In genomic region chr5:124921694-124922093, GRCh38 we compare ENCODE assay signal across 11 cellular contexts.
A peak's percentile ranks its signal among the peaks of the same experiment; 100 is the strongest.
DNase-seq lines count a peak whose midpoint lies in the region; ATAC-seq lines count a peak whose summit lies in the region.
"Had no signal": no experiment of that assay in that cellular context is flagged by ENCODE, and none has a peak within 500 bp of the region (broad histone marks: within the 10 kb centered on the region; RNA-seq: fewer than 3 reads in every experiment).

No MANE protein-coding gene starts in this region.

- H3K27ac ChIP-seq in caudate nucleus (ENCODE audit: low read depth, low read length) = peak overlapping the region; percentile 77

- H3K27me3 Mint-ChIP-seq in effector memory CD8-positive, alpha-beta T cell = no peaks in the 10 kb centered on the region
- H3K27me3 Mint-ChIP-seq: natural killer cell treated with Interleukin-12 subunit alpha and Interleukin-12 subunit beta and Interleukin-15 and Interleukin-18, amount 100 ng/mL, for 72 hours had no signal

- H3K36me3 Mint-ChIP-seq in effector memory CD8-positive, alpha-beta T cell (ENCODE audit: insufficient read depth) = no peaks in the 10 kb centered on the region
- H3K36me3 Mint-ChIP-seq: natural killer cell treated with Interleukin-12 subunit alpha and Interleukin-12 subunit beta and Interleukin-15 and Interleukin-18, amount 100 ng/mL, for 72 hours had no signal

- H3K4me3 Mint-ChIP-seq in effector memory CD8-positive, alpha-beta T cell = no peak overlapping the region
- H3K4me3 Mint-ChIP-seq: natural killer cell treated with Interleukin-12 subunit alpha and Interleukin-12 subunit beta and Interleukin-15 and Interleukin-18, amount 100 ng/mL, for 72 hours had no signal

- no peaks in the 10 kb centered on the region for H3K4me1 Mint-ChIP-seq in effector memory CD8-positive, alpha-beta T cell (ENCODE audit: low read depth in 2 of 2)

- DNase-seq in caudate nucleus (lab: John Stamatoyannopoulos, UW) (no peak), NCI-H128 (lab: John Stamatoyannopoulos, UW; ENCODE audit: unreplicated experiment) (no peak), DMS114 treated with DMSO at 0.1 percent for 48 hours (lab: John Stamatoyannopoulos, UW; ENCODE audit: unreplicated experiment) (no peak)
- DNase-seq in effector memory CD8-positive, alpha-beta T cell = no peak
- no peak for DNase-seq in activated CD8-positive, alpha-beta memory T cell treated with anti-CD3 and anti-CD28 coated beads for 24 hours
- DNase-seq: activated CD4-positive, alpha-beta T cell treated with anti-CD3 and anti-CD28 coated beads, Interleukin-2, amount 50 U/mL, for 48 hours; NCI-H2081 treated with DMSO at 0.1 percent for 48 hours had no signal

- H3K27ac Mint-ChIP-seq in effector memory CD8-positive, alpha-beta T cell = no peak overlapping the region
- H3K27ac Mint-ChIP-seq: natural killer cell treated with Interleukin-12 subunit alpha and Interleukin-12 subunit beta and Interleukin-15 and Interleukin-18, amount 100 ng/mL, for 72 hours had no signal

- ATAC-seq in GM18502 (IDR thresholded peaks at IDR 0.05; ENCODE audit: poor library complexity, unreplicated experiment) = peak; percentile 17
- peak; percentile 17 for ATAC-seq in GM21515 (IDR thresholded peaks at IDR 0.05; ENCODE audit: unreplicated experiment)
- ATAC-seq in HG03108 (IDR thresholded peaks at IDR 0.05; ENCODE audit: unreplicated experiment) = peak; percentile 15
- ATAC-seq in effector memory CD8-positive, alpha-beta T cell (replicated peaks) = no peak
- ATAC-seq: natural killer cell treated with Interleukin-12 subunit alpha and Interleukin-12 subunit beta and Interleukin-15 and Interleukin-18, amount 100 ng/mL, for 72 hours had no signal

- peaks cover 2 to 5% of the 10 kb centered on the region in 2 donors for H3K9me3 Mint-ChIP-seq in effector memory CD8-positive, alpha-beta T cell
